ENCODE assay signal across 23 cellular contexts in the genomic region with DNA sequence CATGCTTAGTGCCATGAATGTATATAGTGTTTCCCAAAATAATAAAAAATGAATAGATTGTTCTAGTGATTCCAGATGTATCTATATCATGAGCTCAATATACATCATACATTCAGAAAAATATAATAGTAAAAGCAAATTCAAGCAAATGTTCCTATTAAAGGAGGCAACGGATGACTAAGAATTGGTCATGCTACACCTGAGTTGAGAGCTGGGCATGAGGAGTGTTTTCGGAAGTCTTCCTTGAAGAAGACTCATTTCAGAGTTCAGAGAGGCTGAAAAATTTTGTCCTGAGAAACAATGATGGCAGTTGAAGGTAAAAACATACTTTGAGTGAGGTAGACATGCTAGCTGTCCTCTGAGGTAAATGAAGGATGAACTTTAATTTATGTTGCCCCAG.
"Had no signal": no experiment of that assay in that cellular context is flagged by ENCODE, and none has a peak within 500 bp of the region (broad histone marks: within the 10 kb centered on the region; RNA-seq: fewer than 3 reads in every experiment).

No MANE protein-coding gene starts in this region.

- H3K27ac Mint-ChIP-seq: memory B cell had no signal

- H3K4me1 Mint-ChIP-seq: memory B cell had no signal

- H3K4me3 Mint-ChIP-seq: memory B cell had no signal

- DNase-seq: dermis blood vessel endothelial cell; dorsolateral prefrontal cortex; effector CD4-positive, alpha-beta T cell; effector memory CD4-positive, alpha-beta T cell; foreskin melanocyte; gastrocnemius medialis; glutamatergic neuron; head of caudate nucleus; heart right ventricle; hippocampal formation; left cardiac atrium; left lung; left ventricle myocardium superior; lower lobe of right lung; mesendoderm; midbrain had no signal

- H3K27me3 ChIP-seq: esophagus muscularis mucosa, gastrocnemius medialis had no signal

- FAIRE-seq: colon, endothelial cell of umbilical vein, islet of Langerhans, keratinocyte had no signal

- H3K9me3 ChIP-seq: esophagus muscularis mucosa, gastrocnemius medialis, heart right ventricle, left lung, lower lobe of right lung had no signal

- H3K36me3 ChIP-seq: esophagus muscularis mucosa, gastrocnemius medialis, heart right ventricle, left lung, lower lobe of right lung had no signal

- H3K4me3 ChIP-seq: coronary artery, dorsolateral prefrontal cortex, esophagus muscularis mucosa, gastrocnemius medialis, heart right ventricle, left lung, lower lobe of right lung had no signal

- H3K4me1 ChIP-seq: esophagus muscularis mucosa, gastrocnemius medialis, heart right ventricle, left lung, lower lobe of right lung had no signal

- H3K9me3 Mint-ChIP-seq: memory B cell had no signal

- H3K27ac ChIP-seq: coronary artery, dorsolateral prefrontal cortex, esophagus muscularis mucosa, gastrocnemius medialis, heart right ventricle, left lung, lower lobe of right lung had no signal

- H3K36me3 Mint-ChIP-seq: memory B cell had no signal
